1 cellular context compared by ENCODE assay signal in the genomic region with DNA sequence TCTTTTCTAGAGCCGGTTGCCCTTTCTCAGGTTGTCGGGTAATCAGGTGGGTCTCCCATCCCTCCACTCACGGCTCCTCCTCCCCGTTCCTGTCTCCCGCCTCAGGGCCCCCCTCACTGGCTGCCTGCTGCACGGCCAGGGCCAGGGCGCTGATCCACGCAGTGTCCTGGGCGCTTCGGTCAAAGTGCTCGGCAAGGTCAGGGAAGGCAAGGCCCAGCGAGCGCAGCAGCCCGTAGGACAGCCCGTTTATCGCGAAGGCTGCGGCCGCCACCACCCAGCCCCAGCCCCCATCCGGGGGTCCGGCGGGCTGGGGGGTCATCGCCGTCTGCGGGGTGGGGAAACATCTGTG.
TF ChIP-seq lines count a peak whose summit lies in the region.

No MANE protein-coding gene starts in this region.

TF ChIP-seq in SK-N-SH treated with all-trans-retinoic acid at 6 μM for 48 hours, 23 proteins besides CTCF, POLR2A, EP300 and RAD21 (continued from another document):
- TF ChIP-seq, protein P1, sequence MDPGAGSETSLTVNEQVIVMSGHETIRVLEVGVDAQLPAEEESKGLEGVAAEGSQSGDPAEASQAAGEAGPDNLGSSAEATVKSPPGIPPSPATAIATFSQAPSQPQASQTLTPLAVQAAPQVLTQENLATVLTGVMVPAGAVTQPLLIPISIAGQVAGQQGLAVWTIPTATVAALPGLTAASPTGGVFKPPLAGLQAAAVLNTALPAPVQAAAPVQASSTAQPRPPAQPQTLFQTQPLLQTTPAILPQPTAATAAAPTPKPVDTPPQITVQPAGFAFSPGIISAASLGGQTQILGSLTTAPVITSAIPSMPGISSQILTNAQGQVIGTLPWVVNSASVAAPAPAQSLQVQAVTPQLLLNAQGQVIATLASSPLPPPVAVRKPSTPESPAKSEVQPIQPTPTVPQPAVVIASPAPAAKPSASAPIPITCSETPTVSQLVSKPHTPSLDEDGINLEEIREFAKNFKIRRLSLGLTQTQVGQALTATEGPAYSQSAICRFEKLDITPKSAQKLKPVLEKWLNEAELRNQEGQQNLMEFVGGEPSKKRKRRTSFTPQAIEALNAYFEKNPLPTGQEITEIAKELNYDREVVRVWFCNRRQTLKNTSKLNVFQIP (CRISPR knock-in tag; IDR thresholded peaks at IDR 0.05; ENCODE audit: borderline replicate concordance, low read depth): no peak
- TF ChIP-seq PPARA (CRISPR knock-in tag; IDR thresholded peaks at IDR 0.05; ENCODE audit: borderline replicate concordance): no peak
TF ChIP-seq in SK-N-SH treated with all-trans-retinoic acid at 6 μM for 48 hours: peak in this region for 0.
